Comparison of ENCODE assay signal across 2 cellular contexts in genomic region chr5:151085517-151086031, GRCh38.
TF ChIP-seq lines count a peak whose summit lies in the region.

No MANE protein-coding gene starts in this region.

TF ChIP-seq in SK-N-SH, 30 proteins besides CTCF, POLR2A, EP300 and RAD21 (continued from another document):
- TF ChIP-seq, protein P1, sequence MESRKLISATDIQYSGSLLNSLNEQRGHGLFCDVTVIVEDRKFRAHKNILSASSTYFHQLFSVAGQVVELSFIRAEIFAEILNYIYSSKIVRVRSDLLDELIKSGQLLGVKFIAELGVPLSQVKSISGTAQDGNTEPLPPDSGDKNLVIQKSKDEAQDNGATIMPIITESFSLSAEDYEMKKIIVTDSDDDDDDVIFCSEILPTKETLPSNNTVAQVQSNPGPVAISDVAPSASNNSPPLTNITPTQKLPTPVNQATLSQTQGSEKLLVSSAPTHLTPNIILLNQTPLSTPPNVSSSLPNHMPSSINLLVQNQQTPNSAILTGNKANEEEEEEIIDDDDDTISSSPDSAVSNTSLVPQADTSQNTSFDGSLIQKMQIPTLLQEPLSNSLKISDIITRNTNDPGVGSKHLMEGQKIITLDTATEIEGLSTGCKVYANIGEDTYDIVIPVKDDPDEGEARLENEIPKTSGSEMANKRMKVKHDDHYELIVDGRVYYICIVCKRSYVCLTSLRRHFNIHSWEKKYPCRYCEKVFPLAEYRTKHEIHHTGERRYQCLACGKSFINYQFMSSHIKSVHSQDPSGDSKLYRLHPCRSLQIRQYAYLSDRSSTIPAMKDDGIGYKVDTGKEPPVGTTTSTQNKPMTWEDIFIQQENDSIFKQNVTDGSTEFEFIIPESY (IDR thresholded peaks at IDR 0.05; ENCODE audit: borderline replicate concordance, low read depth): no peak
- TF ChIP-seq GABPA (IDR thresholded peaks at IDR 0.05; ENCODE audit: low read depth) (no peak), GATA2 (CRISPR knock-in tag; IDR thresholded peaks at IDR 0.05) (no peak), RCOR1 (IDR thresholded peaks at IDR 0.05; ENCODE audit: low read length) (no peak), TEAD4 (IDR thresholded peaks at IDR 0.05; ENCODE audit: borderline replicate concordance, insufficient read depth) (no peak), CHD2 (IDR thresholded peaks at IDR 0.05; ENCODE audit: low read length, partially characterized antibody) (no peak), SIN3A (IDR thresholded peaks at IDR 0.05; ENCODE audit: borderline replicate concordance, low read depth, low read length) (no peak)
- TF ChIP-seq, protein P2, sequence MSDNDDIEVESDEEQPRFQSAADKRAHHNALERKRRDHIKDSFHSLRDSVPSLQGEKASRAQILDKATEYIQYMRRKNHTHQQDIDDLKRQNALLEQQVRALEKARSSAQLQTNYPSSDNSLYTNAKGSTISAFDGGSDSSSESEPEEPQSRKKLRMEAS (IDR thresholded peaks at IDR 0.05; ENCODE audit: low read depth): no peak
TF ChIP-seq in SK-N-SH: peak in this region for 0.

TF ChIP-seq in SK-N-SH treated with all-trans-retinoic acid at 6 μM for 48 hours, 23 proteins besides CTCF, POLR2A, EP300 and RAD21 (continued from another document):
- TF ChIP-seq, protein P3, sequence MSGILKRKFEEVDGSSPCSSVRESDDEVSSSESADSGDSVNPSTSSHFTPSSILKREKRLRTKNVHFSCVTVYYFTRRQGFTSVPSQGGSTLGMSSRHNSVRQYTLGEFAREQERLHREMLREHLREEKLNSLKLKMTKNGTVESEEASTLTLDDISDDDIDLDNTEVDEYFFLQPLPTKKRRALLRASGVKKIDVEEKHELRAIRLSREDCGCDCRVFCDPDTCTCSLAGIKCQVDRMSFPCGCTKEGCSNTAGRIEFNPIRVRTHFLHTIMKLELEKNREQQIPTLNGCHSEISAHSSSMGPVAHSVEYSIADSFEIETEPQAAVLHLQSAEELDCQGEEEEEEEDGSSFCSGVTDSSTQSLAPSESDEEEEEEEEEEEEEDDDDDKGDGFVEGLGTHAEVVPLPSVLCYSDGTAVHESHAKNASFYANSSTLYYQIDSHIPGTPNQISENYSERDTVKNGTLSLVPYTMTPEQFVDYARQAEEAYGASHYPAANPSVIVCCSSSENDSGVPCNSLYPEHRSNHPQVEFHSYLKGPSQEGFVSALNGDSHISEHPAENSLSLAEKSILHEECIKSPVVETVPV (CRISPR knock-in tag; IDR thresholded peaks at IDR 0.05): no peak
- no peak for TF ChIP-seq TOX (CRISPR knock-in tag; IDR thresholded peaks at IDR 0.05; ENCODE audit: borderline replicate concordance)
- TF ChIP-seq GLIS3 (CRISPR knock-in tag; IDR thresholded peaks at IDR 0.05): no peak
